In the genomic region with DNA sequence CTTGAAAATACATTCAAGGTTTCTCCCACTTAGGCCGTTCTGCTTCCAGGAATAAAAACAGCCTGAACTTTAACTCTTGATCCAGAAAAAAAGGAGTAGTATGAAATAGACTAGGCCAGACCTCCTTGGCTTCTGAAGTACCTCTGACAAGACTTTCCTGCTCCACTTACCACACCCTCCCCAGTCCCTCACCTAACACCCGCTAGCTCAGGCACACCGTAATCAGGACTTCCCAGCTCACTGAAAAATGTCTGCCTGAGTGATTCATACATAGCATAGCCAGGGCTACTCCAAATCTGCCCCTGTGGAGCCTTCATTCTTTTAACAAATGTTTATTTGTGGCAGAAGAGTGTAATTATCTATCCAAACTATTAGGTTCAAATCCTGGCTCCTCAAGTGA, we compare ENCODE assay signal across 1 cellular context.
TF ChIP-seq lines count a peak whose summit lies in the region.

No MANE protein-coding gene starts in this region.

TF ChIP-seq in H1, 55 proteins besides CTCF, POLR2A, EP300 and RAD21 (continued from another document):
- TF ChIP-seq, protein P1, sequence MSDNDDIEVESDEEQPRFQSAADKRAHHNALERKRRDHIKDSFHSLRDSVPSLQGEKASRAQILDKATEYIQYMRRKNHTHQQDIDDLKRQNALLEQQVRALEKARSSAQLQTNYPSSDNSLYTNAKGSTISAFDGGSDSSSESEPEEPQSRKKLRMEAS (IDR thresholded peaks at IDR 0.05), result no peak
- TF ChIP-seq SIX5 (IDR thresholded peaks at IDR 0.05; ENCODE audit: low read depth, low read length), result no peak
- TF ChIP-seq EZH2 (IDR thresholded peaks at IDR 0.05; ENCODE audit: low read depth, low read length, severe bottlenecking), result no peak
- no peak for TF ChIP-seq RNF2 (IDR thresholded peaks at IDR 0.05; ENCODE audit: borderline replicate concordance, low read depth, low read length, missing control alignments, poor library complexity, severe bottlenecking)
- TF ChIP-seq BCL11A (IDR thresholded peaks at IDR 0.05; ENCODE audit: low read depth in 2 of 2, low read length in 2 of 2), result no peak
- TF ChIP-seq SP2 (IDR thresholded peaks at IDR 0.05; ENCODE audit: low read length), result no peak
- TF ChIP-seq KDM5A (IDR thresholded peaks at IDR 0.05; ENCODE audit: low read length), result no peak
- no peak for TF ChIP-seq CTBP2 (IDR thresholded peaks at IDR 0.05; ENCODE audit: borderline replicate concordance, insufficient read depth, insufficient read length, low read length)
- no peak for TF ChIP-seq ASH2L (IDR thresholded peaks at IDR 0.05; ENCODE audit: low read length)
- no peak for TF ChIP-seq ZNF274 (IDR thresholded peaks at IDR 0.05; ENCODE audit: borderline replicate concordance, extremely low read depth, low read length)
- no peak for TF ChIP-seq YY1 (IDR thresholded peaks at IDR 0.05; ENCODE audit: low read depth, low read length)
